In genomic region chr3:117512975-117513374, GRCh38 we compare ENCODE assay signal across 25 cellular contexts.
"Had no signal": no experiment of that assay in that cellular context is flagged by ENCODE, and none has a peak within 500 bp of the region (broad histone marks: within the 10 kb centered on the region; RNA-seq: fewer than 3 reads in every experiment).

No MANE protein-coding gene starts in this region.

- H3K36me3 ChIP-seq: cardiac muscle cell, heart right ventricle, left lung, neural progenitor cell, spleen, thoracic aorta, upper lobe of right lung had no signal

- H3K4me2 ChIP-seq: neural progenitor cell had no signal

- H3K4me1 ChIP-seq: body of pancreas, heart right ventricle, left lung, spleen, upper lobe of right lung had no signal

- H3K27ac ChIP-seq: body of pancreas, cardiac muscle cell, heart right ventricle, left lung, neural progenitor cell, spleen, thoracic aorta, upper lobe of right lung had no signal

- H3K27me3 ChIP-seq: body of pancreas, cardiac muscle cell, heart right ventricle, left lung, neural progenitor cell, spleen, upper lobe of right lung had no signal

- H3K4me3 ChIP-seq: body of pancreas, cardiac muscle cell, heart right ventricle, left lung, lung, neural progenitor cell, spleen, thoracic aorta, upper lobe of right lung had no signal

- DNase-seq: activated B cell treated with CpG ODN at 0.5 μM for 24 hours; activated CD4-positive, alpha-beta T cell treated with anti-CD3 and anti-CD28 coated beads for 36 hours; activated CD4-positive, alpha-beta T cell treated with anti-CD3 and anti-CD28 coated beads, Interleukin-2, amount 50 U/mL, for 4 hours; activated CD8-positive, alpha-beta memory T cell treated with anti-CD3 and anti-CD28 coated beads for 24 hours; activated CD8-positive, alpha-beta memory T cell treated with anti-CD3 and anti-CD28 coated beads, Interleukin-2, amount 50 U/mL, for 4 hours; activated naive CD4-positive, alpha-beta T cell; activated naive CD8-positive, alpha-beta T cell treated with anti-CD3 and anti-CD28 coated beads for 36 hours; activated T-cell treated with anti-CD3 and anti-CD28 coated beads, Interleukin-2, amount 50 U/mL, for 24 hours; amygdala; body of pancreas; effector CD8-positive, alpha-beta T cell; erythroblast; heart right ventricle; kidney; left lung; naive B cell; spleen; stimulated activated CD4-positive, alpha-beta T cell treated with anti-CD3 and anti-CD28 coated beads, Interleukin-4, amount 100 ng/mL, for 1 hour; stimulated activated naive CD4-positive, alpha-beta T cell treated with Interleukin-2 at 50 U/mL for 16 hours; T1000; upper lobe of right lung had no signal

- H3K9me3 ChIP-seq: body of pancreas, heart right ventricle, left lung, spleen, thoracic aorta, upper lobe of right lung had no signal

- ATAC-seq: activated CD4-positive, alpha-beta T cell treated with anti-CD3 and anti-CD28 coated beads for 36 hours; body of pancreas; heart right ventricle; left lung; upper lobe of right lung had no signal

- H2AFZ ChIP-seq: neural progenitor cell had no signal

- H3K9ac ChIP-seq: neural progenitor cell had no signal
